In genomic region chr5:1101991-1102713, GRCh38 we compare ENCODE assay signal across 9 cellular contexts. TPM values are rescaled to one million over a fixed set of nuclear protein-coding genes. Genes with fewer than 3 reads are reported as not detected.
DNase-seq lines count a peak whose midpoint lies in the region; ATAC-seq and TF ChIP-seq lines count a peak whose summit lies in the region.
"Had no signal": no experiment of that assay in that cellular context is flagged by ENCODE, and none has a peak within 500 bp of the region (broad histone marks: within the 10 kb centered on the region; RNA-seq: fewer than 3 reads in every experiment).

No MANE protein-coding gene starts in this region.

- no peaks in the 10 kb centered on the region for H3K27me3 ChIP-seq in liver (ENCODE audit: control insufficient read depth in 4 of 4, insufficient read depth in 4 of 4, low read length in 3 of 4)

- H3K36me3 Mint-ChIP-seq in stimulated activated naive B cell treated with anti-CD40 and anti-IgM and Interleukin-4, amounts not matched to agents 10 μg/mL and 1 μg/mL and 100 μg/mL, for 72 hours: peaks cover 2% of the 10 kb centered on the region in 2 donors

- H3K4me3 ChIP-seq in liver (ENCODE audit: low read depth in 1 of 3, low read length in 3 of 3): peak overlapping the region in 2 of 3 donors; percentile 16 to 41

- no peaks in the 10 kb centered on the region for H3K27me3 Mint-ChIP-seq in stimulated activated naive B cell treated with anti-CD40 and anti-IgM and Interleukin-4, amounts not matched to agents 10 μg/mL and 1 μg/mL and 100 μg/mL, for 72 hours

- no peak for TF ChIP-seq CTCF in liver (IDR thresholded peaks at IDR 0.05; ENCODE audit: low read depth, low read length, missing input control)

- H3K27ac Mint-ChIP-seq in stimulated activated naive B cell treated with anti-CD40 and anti-IgM and Interleukin-4, amounts not matched to agents 10 μg/mL and 1 μg/mL and 100 μg/mL, for 72 hours: peak overlapping the region; percentile 26
- H3K27ac Mint-ChIP-seq: activated naive CD4-positive, alpha-beta T cell treated with anti-CD3 and anti-CD28 coated beads for 36 hours had no signal

- DNase-seq in OCI-M1 (lab: John Stamatoyannopoulos, UW) (peak; percentile 18), dermis microvascular lymphatic vessel endothelial cell (ENCODE audit: low read depth in 2 of 2) (peak; percentile 12 to 50), SIG-M5 treated with dmso at 0.1 percent for 504 hours (lab: John Stamatoyannopoulos, UW; ENCODE audit: unreplicated experiment) (no peak)
- no peak for DNase-seq in stimulated activated naive B cell treated with anti-CD40 and anti-IgM and Interleukin-4, amounts not matched to agents 10 μg/mL and 1 μg/mL and 100 μg/mL, for 72 hours
- no peak for DNase-seq in stimulated activated CD4-positive, alpha-beta T cell treated with anti-CD3 and anti-CD28 coated beads, Interleukin-2, amount 100 ng/mL, for 48 hours
- DNase-seq: activated naive CD4-positive, alpha-beta T cell treated with anti-CD3 and anti-CD28 coated beads for 36 hours; SIG-M5 had no signal

- peak overlapping the region; percentile 93 to 96 for H3K27ac ChIP-seq in liver (ENCODE audit: low read depth in 1 of 2, low read length in 2 of 2)

- peaks cover 26 to 85% (median 63%) of the 10 kb centered on the region in 4 donors for H3K4me1 ChIP-seq in liver (ENCODE audit: control insufficient read depth in 4 of 4, insufficient read depth in 4 of 4, low read length in 3 of 4)

- no peak for ATAC-seq in stimulated activated naive B cell treated with anti-CD40 and anti-IgM and Interleukin-4, amounts not matched to agents 10 μg/mL and 1 μg/mL and 100 μg/mL, for 72 hours (replicated peaks)
- no peak for ATAC-seq in HG02588 (IDR thresholded peaks at IDR 0.05; ENCODE audit: unreplicated experiment)

- no peaks in the 10 kb centered on the region for H3K9me3 ChIP-seq in liver (ENCODE audit: control insufficient read depth in 4 of 4, low read length in 3 of 4)

- H3K4me3 Mint-ChIP-seq in stimulated activated naive B cell treated with anti-CD40 and anti-IgM and Interleukin-4, amounts not matched to agents 10 μg/mL and 1 μg/mL and 100 μg/mL, for 72 hours: peak overlapping the region; percentile 33 to 74
- H3K4me3 Mint-ChIP-seq: activated naive CD4-positive, alpha-beta T cell treated with anti-CD3 and anti-CD28 coated beads for 36 hours had no signal

- H3K36me3 ChIP-seq in liver (ENCODE audit: control insufficient read depth in 4 of 4, insufficient read depth in 3 of 4, low read depth in 1 of 4, low read length in 3 of 4): peaks cover 0 to 1% (median 0%) of the 10 kb centered on the region in 4 donors

- H3K9ac ChIP-seq in liver (ENCODE audit: low read depth in 1 of 2, low read length in 2 of 2): no peak overlapping the region

- peaks cover 41 to 64% of the 10 kb centered on the region in 2 donors for H3K4me1 Mint-ChIP-seq in stimulated activated naive B cell treated with anti-CD40 and anti-IgM and Interleukin-4, amounts not matched to agents 10 μg/mL and 1 μg/mL and 100 μg/mL, for 72 hours

- 11% methylated on average over 22 of the region's 22 CpGs for WGBS in liver

- TF ChIP-seq RAD21 in liver (IDR thresholded peaks at IDR 0.05): peak; percentile 30 to 39

- no peaks in the 10 kb centered on the region for H3K9me3 Mint-ChIP-seq in stimulated activated naive B cell treated with anti-CD40 and anti-IgM and Interleukin-4, amounts not matched to agents 10 μg/mL and 1 μg/mL and 100 μg/mL, for 72 hours
- H3K9me3 Mint-ChIP-seq: activated naive CD4-positive, alpha-beta T cell treated with anti-CD3 and anti-CD28 coated beads for 36 hours had no signal

TF ChIP-seq in liver, 16 proteins besides CTCF, POLR2A, EP300 and RAD21:
- TF ChIP-seq ATF3 (IDR thresholded peaks at IDR 0.05) (no peak), REST (IDR thresholded peaks at IDR 0.05) (peak; percentile 85), HNF4G (IDR thresholded peaks at IDR 0.05) (no peak), ZBTB33 (IDR thresholded peaks at IDR 0.05) (peak; percentile 54), JUND (IDR thresholded peaks at IDR 0.05) (peak in 1 of 2 donors; percentile 28), SP1 (IDR thresholded peaks at IDR 0.05) (peak; percentile 78), FOXA1 (IDR thresholded peaks at IDR 0.05) (no peak), EGR1 (IDR thresholded peaks at IDR 0.05; ENCODE audit: low read depth in 2 of 2) (peak; percentile 15 to 36), RXRA (IDR thresholded peaks at IDR 0.05) (peak; percentile 81 to 87), HNF4A (conservative IDR thresholded peaks at IDR 0.05) (peak; percentile 83 to 85), MAX (IDR thresholded peaks at IDR 0.05) (peak; percentile 67), YY1 (IDR thresholded peaks at IDR 0.05) (peak; percentile 72), GABPA (IDR thresholded peaks at IDR 0.05 in 1 of 2, conservative IDR thresholded peaks at IDR 0.05 in 1 of 2) (peak in 1 of 2 donors; percentile 68), NR2F2 (IDR thresholded peaks at IDR 0.05) (no peak), TAF1 (conservative IDR thresholded peaks at IDR 0.05) (no peak), FOXA2 (IDR thresholded peaks at IDR 0.05) (peak; percentile 22)

RNA-seq across cellular contexts. Expression of gene SLC12A7, which starts 9.7 kb away (rescaled TPM):
- total RNA-seq in dermis microvascular lymphatic vessel endothelial cell (20.2 and 32.2 TPM in 2 replicates), liver (10 to 100 TPM; 27.1 to 64.2 TPM)
- polyA plus RNA-seq in liver: 10 to 100 TPM; 12.3 to 30.8 TPM

Comparison
In these comparisons a context has a peak if more than half of its experiments do, and no peak if none do; other contexts are left out.
1. DNase-seq: peak in OCI-M1 (single experiment) and dermis microvascular lymphatic vessel endothelial cell (2 of 2); none in stimulated activated naive B cell treated with anti-CD40 and anti-IgM and Interleukin-4, amounts not matched to agents 10 μg/mL and 1 μg/mL and 100 μg/mL, for 72 hours (single experiment), SIG-M5 treated with dmso at 0.1 percent for 504 hours (single experiment) and stimulated activated CD4-positive, alpha-beta T cell treated with anti-CD3 and anti-CD28 coated beads, Interleukin-2, amount 100 ng/mL, for 48 hours (0 of 2).